In genomic region chr16:88899901-88900648, GRCh38 we compare ENCODE assay signal across 18 cellular contexts. TPM values are rescaled to one million over a fixed set of nuclear protein-coding genes. Genes with fewer than 3 reads are reported as not detected.
A peak's percentile ranks its signal among the peaks of the same experiment; 100 is the strongest.
DNase-seq lines count a peak whose midpoint lies in the region; ATAC-seq, FAIRE-seq and TF ChIP-seq lines count a peak whose summit lies in the region.
"Had no signal": no experiment of that assay in that cellular context is flagged by ENCODE, and none has a peak within 500 bp of the region (broad histone marks: within the 10 kb centered on the region; RNA-seq: fewer than 3 reads in every experiment).

No MANE protein-coding gene starts in this region.

- H2AK5ac ChIP-seq in H9 (ENCODE audit: insufficient read length, low read length) (no peak overlapping the region), H1 (ENCODE audit: low read depth, low read length) (no peak overlapping the region)

- H3K23me2 ChIP-seq in H9 (ENCODE audit: insufficient read length, low read depth, low read length, poor library complexity, severe bottlenecking) (no peaks in the 10 kb centered on the region), H1 (ENCODE audit: low read depth, low read length) (no peaks in the 10 kb centered on the region)

- ATAC-seq in upper lobe of left lung (ENCODE audit: low FRiP score in 2 of 2), result no peak

- DNase-seq in H9 (no peak), H1 (ENCODE audit: low read depth in 1 of 2, low spot score in 2 of 2) (no peak), upper lobe of left lung (no peak), middle frontal gyrus (ENCODE audit: extremely low spot score, low spot score) (no peak), Caco-2 (no peak), stomach (no peak)
- DNase-seq: ACHN; CD4-positive, alpha-beta memory T cell; DND-41; GF-D8 had no signal

- H3K23ac ChIP-seq in H9 (ENCODE audit: insufficient read length, low read depth, low read length), result no peak overlapping the region
- H3K23ac ChIP-seq in H1 (ENCODE audit: insufficient read length), result no peak overlapping the region

- no peak overlapping the region for H4K8ac ChIP-seq in H9 (replicated peaks; ENCODE audit: insufficient read length, low read depth, low read length)
- H4K8ac ChIP-seq in H1 (ENCODE audit: extremely low read depth, insufficient read depth, low read length), result peak overlapping the region; percentile 11

- H4K5ac ChIP-seq in H9 (ENCODE audit: insufficient read length, low read depth, low read length) (no peak overlapping the region), H1 (ENCODE audit: insufficient read length, low read depth, low read length) (no peak overlapping the region)

- H4K91ac ChIP-seq in H9 (ENCODE audit: insufficient read length, low read depth, low read length) (no peak overlapping the region), H1 (replicated peaks; ENCODE audit: insufficient read length, low read length) (no peak overlapping the region)

- H3K36me3 Mint-ChIP-seq in H9 (ENCODE audit: insufficient read depth in 1 of 3, low read depth in 3 of 3) (no peaks in the 10 kb centered on the region), Caco-2 (ENCODE audit: insufficient read depth, unreplicated experiment) (no peaks in the 10 kb centered on the region)
- H3K36me3 Mint-ChIP-seq: CD4-positive, alpha-beta memory T cell; IgD-negative memory B cell had no signal

- H3K79me2 ChIP-seq in H9 (ENCODE audit: insufficient read depth, low read length) (no peaks in the 10 kb centered on the region), H1 (ENCODE audit: control insufficient read depth in 1 of 2, insufficient read depth in 2 of 2, low read length in 2 of 2) (no peaks in the 10 kb centered on the region)

- peaks cover 100% of the 10 kb centered on the region for H4K20me1 ChIP-seq in BLaER1
- H4K20me1 ChIP-seq in H9 (ENCODE audit: control insufficient read depth, insufficient read depth, insufficient read length), result no peaks in the 10 kb centered on the region
- no peaks in the 10 kb centered on the region for H4K20me1 ChIP-seq in H1 (replicated peaks in 1 of 2; ENCODE audit: control insufficient read depth in 1 of 2, insufficient read depth in 2 of 2, low read length in 2 of 2)

- no peak overlapping the region for H2BK12ac ChIP-seq in H9 (ENCODE audit: insufficient read length, low read depth, low read length)
- H2BK12ac ChIP-seq in H1 (ENCODE audit: low read depth, low read length), result no peak overlapping the region

- H3K79me1 ChIP-seq in H9 (ENCODE audit: insufficient read depth, low read depth, low read length, poor library complexity, severe bottlenecking), result no peaks in the 10 kb centered on the region
- H3K79me1 ChIP-seq in H1 (ENCODE audit: low read depth, low read length), result no peaks in the 10 kb centered on the region

- no peak for TF ChIP-seq RAD21 in H1 (IDR thresholded peaks at IDR 0.05 in 1 of 2, conservative IDR thresholded peaks at IDR 0.05 in 1 of 2; ENCODE audit: low read depth in 2 of 2, low read length in 2 of 2)

- intact Hi-C loops in Caco-2 (cut with micrococcal nuclease; ENCODE audit: unreplicated experiment), result no loop called here
- intact Hi-C loops in stomach (cut with DNase I; ENCODE audit: low total_unique reads), result no loop called here

- H3K27ac ChIP-seq in BLaER1 (no peak overlapping the region), H9 (ENCODE audit: insufficient read length, low read depth, low read length) (no peak overlapping the region), H1 (ENCODE audit: low read depth, low read length) (no peak overlapping the region), upper lobe of left lung (peak overlapping the region; percentile 53 to 80 (median 76)), stomach (no peak overlapping the region)
- H3K27ac ChIP-seq: C4-2B, KMS-11 had no signal

- H3K4me1 ChIP-seq in BLaER1 (peaks cover 99% of the 10 kb centered on the region), H9 (ENCODE audit: insufficient read depth, low read length) (no peaks in the 10 kb centered on the region), H1 (replicated peaks in 1 of 4; ENCODE audit: control insufficient read depth in 3 of 4, insufficient read depth in 4 of 4, low read length in 3 of 4) (peaks cover 0 to 5% (median under 1%) of the 10 kb centered on the region in 4 experiments; a peak in 2 of 7 replicates), upper lobe of left lung (peaks cover 7 to 15% (median 11%) of the 10 kb centered on the region in 4 donors), Caco-2 (no peaks in the 10 kb centered on the region), stomach (no peaks in the 10 kb centered on the region)

- no CpG with 5 or more reads among the region's 41 CpGs for WGBS in H9 (ENCODE audit: extremely low coverage, insufficient read length, low lambda C conversion rate)
- WGBS in H1 (ENCODE audit: extremely low coverage in 1 of 2, insufficient coverage in 1 of 2, insufficient read length in 1 of 2, insufficient replicate concordance in 2 of 2, low coverage in 1 of 2, low lambda C conversion rate in 2 of 2, missing lambda C conversion rate in 1 of 2), 2 experiments, result 86% methylated on average over 32 of the region's 41 CpGs; no CpG with 5 or more reads in 1 of the 2 experiments
- WGBS in upper lobe of left lung, 2 donors, result 73 to 85% methylated on average over 17 to 34 of the region's 41 CpGs
- 87 to 91% (median 87%) methylated on average over 25 to 41 of the region's 41 CpGs for WGBS in stomach, 5 donors

- H2AFZ ChIP-seq in H9 (ENCODE audit: low read length) (no peak overlapping the region), H1 (ENCODE audit: low read length) (no peak overlapping the region)

- H3K9me3 Mint-ChIP-seq in H9 (no peaks in the 10 kb centered on the region), Caco-2 (ENCODE audit: unreplicated experiment) (no peaks in the 10 kb centered on the region)
- H3K9me3 Mint-ChIP-seq: CD4-positive, alpha-beta memory T cell; IgD-negative memory B cell had no signal

- no peak overlapping the region for H3K4ac ChIP-seq in H9 (ENCODE audit: low read depth, low read length)
- H3K4ac ChIP-seq in H1 (replicated peaks; ENCODE audit: insufficient read length, low read depth, low read length), result no peak overlapping the region

- FAIRE-seq in H1 (lab: Jason Lieb, UNC), result no peak
- FAIRE-seq: D721Med, H54 had no signal

- TF ChIP-seq CTCF in H9 (conservative IDR thresholded peaks at IDR 0.05), result no peak
- TF ChIP-seq CTCF in H1 (IDR thresholded peaks at IDR 0.05; ENCODE audit: control extremely low read depth in 1 of 3, insufficient read depth in 1 of 3, low read depth in 1 of 3, low read length in 3 of 3), result no peak
- TF ChIP-seq CTCF in upper lobe of left lung (IDR thresholded peaks at IDR 0.05), result no peak
- no peak for TF ChIP-seq CTCF in Caco-2 (IDR thresholded peaks at IDR 0.05; ENCODE audit: insufficient read depth in 1 of 2, low read depth in 1 of 2, low read length in 1 of 2, severe bottlenecking in 1 of 2, unreplicated experiment in 1 of 2)
- no peak for TF ChIP-seq CTCF in stomach (IDR thresholded peaks at IDR 0.05)

- H3K14ac ChIP-seq in H9 (ENCODE audit: insufficient read depth, low read length) (peak overlapping the region; percentile 16; the same call in 1 of the 2 replicates), H1 (ENCODE audit: insufficient read length) (no peak overlapping the region)

- H3K27ac Mint-ChIP-seq in H9 (no peak overlapping the region), Caco-2 (ENCODE audit: unreplicated experiment) (no peak overlapping the region)
- H3K27ac Mint-ChIP-seq: CD4-positive, alpha-beta memory T cell; IgD-negative memory B cell had no signal

- TF ChIP-seq EP300 in H1 (IDR thresholded peaks at IDR 0.05; ENCODE audit: borderline replicate concordance in 1 of 2, low read depth in 2 of 2, low read length in 2 of 2), result no peak
- TF ChIP-seq EP300 in upper lobe of left lung (IDR thresholded peaks at IDR 0.05), result no peak
- TF ChIP-seq EP300 in stomach (IDR thresholded peaks at IDR 0.05), result no peak

- H2BK15ac ChIP-seq in H9 (ENCODE audit: low read depth, low read length) (no peak overlapping the region), H1 (ENCODE audit: low read length) (no peak overlapping the region)

- H3K9me3 ChIP-seq in BLaER1 (no peaks in the 10 kb centered on the region), H9 (ENCODE audit: control insufficient read depth, low read depth, low read length) (no peaks in the 10 kb centered on the region), H1 (ENCODE audit: insufficient read depth in 2 of 2, low read depth in 1 of 2, low read length in 1 of 2) (no peaks in the 10 kb centered on the region), upper lobe of left lung (no peaks in the 10 kb centered on the region), Caco-2 (no peaks in the 10 kb centered on the region), stomach (no peaks in the 10 kb centered on the region)

- BruUV-seq in Caco-2 (replicated peaks; lab: Mats Ljungman, UMichigan), result no TSS peak

- CTCF ChIA-PET in H1 (lab: Charles Lee; ENCODE audit: partially characterized antibody), result interaction anchor here (0.9 to 1.1 kb wide), 2 partner anchors 12 to 125 kb away, joined by 3 read pairs; no protein-coding TSS in a partner anchor
- CTCF ChIA-PET in Caco-2 (lab: Charles Lee), result interaction anchor here (0.5 to 1.5 kb wide), 3 partner anchors 20 to 225 kb away, joined by 3 read pairs; no protein-coding TSS in a partner anchor

- H3K4me2 ChIP-seq in BLaER1 (peak overlapping the region; percentile 86), H9 (ENCODE audit: insufficient read depth, insufficient read length, low read length) (no peak overlapping the region), H1 (ENCODE audit: insufficient read depth in 1 of 2, low read depth in 2 of 2, low read length in 2 of 2) (no peak overlapping the region)
- H3K4me2 ChIP-seq: KMS-11 had no signal

- H2BK5ac ChIP-seq in H9 (ENCODE audit: insufficient read length, low read length) (no peak overlapping the region), H1 (ENCODE audit: low read depth, low read length) (no peak overlapping the region)

- H3K4me3 ChIP-seq in BLaER1 (0 out of 2 replicates have a peak overlapping the region, but pooled peaks have one; percentile 16), H1 (ENCODE audit: extremely low read depth in 1 of 4, insufficient read depth in 2 of 4, low read depth in 3 of 4, low read length in 4 of 4) (no peak overlapping the region), upper lobe of left lung (no peak overlapping the region), Caco-2 (ENCODE audit: low read depth, low read length) (no peak overlapping the region), stomach (no peak overlapping the region)

- POLR2A ChIA-PET in H1 (lab: Charles Lee; ENCODE audit: partially characterized antibody), result interaction anchor here (3.0 kb wide), 1 partner anchor 8 kb away, joined by 8 read pairs; no protein-coding TSS in a partner anchor
- POLR2A ChIA-PET in Caco-2 (lab: Charles Lee), result no interaction called here

- H3K56ac ChIP-seq in H9 (ENCODE audit: insufficient read length, low read depth, low read length) (no peak overlapping the region), H1 (replicated peaks; ENCODE audit: insufficient read length, low read depth, low read length) (no peak overlapping the region)

- H2BK20ac ChIP-seq in H9 (ENCODE audit: low read depth, low read length, poor library complexity, severe bottlenecking), result no peak overlapping the region
- no peak overlapping the region for H2BK20ac ChIP-seq in H1 (ENCODE audit: low read length)

- H3K18ac ChIP-seq in H9 (ENCODE audit: insufficient read length, low read depth, low read length), result no peak overlapping the region
- H3K18ac ChIP-seq in H1 (ENCODE audit: extremely low read depth, low read length), result no peak overlapping the region

- H3K27me3 Mint-ChIP-seq in H9 (ENCODE audit: low read depth) (no peaks in the 10 kb centered on the region), Caco-2 (ENCODE audit: insufficient read depth, unreplicated experiment) (peaks cover 4% of the 10 kb centered on the region)
- H3K27me3 Mint-ChIP-seq: CD4-positive, alpha-beta memory T cell; IgD-negative memory B cell had no signal

- H3K4me1 Mint-ChIP-seq in H9, result peaks cover under 1 to 4% of the 10 kb centered on the region in 2 experiments; a peak in 3 of 4 replicates
- H3K4me1 Mint-ChIP-seq in Caco-2 (ENCODE audit: low read depth, unreplicated experiment), result no peaks in the 10 kb centered on the region
- H3K4me1 Mint-ChIP-seq: CD4-positive, alpha-beta memory T cell had no signal

- H3T11ph ChIP-seq in H9 (ENCODE audit: low read length), result no peak overlapping the region

- H3K27me3 ChIP-seq in BLaER1 (peaks cover 4% of the 10 kb centered on the region; the same call in 1 of the 2 replicates), H9 (ENCODE audit: insufficient read depth, low read length) (no peaks in the 10 kb centered on the region), H1 (replicated peaks in 1 of 4; ENCODE audit: control insufficient read depth in 3 of 4, extremely low read depth in 1 of 4, insufficient read depth in 3 of 4, low read length in 3 of 4) (no peaks in the 10 kb centered on the region), upper lobe of left lung (no peaks in the 10 kb centered on the region), Caco-2 (replicated peaks; ENCODE audit: control insufficient read depth, insufficient read depth, low read length) (no peaks in the 10 kb centered on the region), stomach (no peaks in the 10 kb centered on the region)

- no peak for TF ChIP-seq POLR2A in H1 (IDR thresholded peaks at IDR 0.05; ENCODE audit: control extremely low read depth in 1 of 2, low read depth in 2 of 2, low read length in 2 of 2)
- no peak for TF ChIP-seq POLR2A in upper lobe of left lung (IDR thresholded peaks at IDR 0.05)
- TF ChIP-seq POLR2A in stomach (IDR thresholded peaks at IDR 0.05), result no peak

- H3K9ac ChIP-seq in BLaER1, result peak overlapping the region; percentile 57; the same call in 1 of the 2 replicates
- H3K9ac ChIP-seq in H9 (ENCODE audit: extremely low read depth, insufficient read length, low read length), result no peak overlapping the region
- no peak overlapping the region for H3K9ac ChIP-seq in H1 (replicated peaks in 1 of 4; ENCODE audit: extremely low read depth in 1 of 4, low read depth in 3 of 4, low read length in 3 of 4)
- H3K9ac ChIP-seq: KMS-11 had no signal

- no peak overlapping the region for H2BK120ac ChIP-seq in H9 (ENCODE audit: low read depth, low read length, poor library complexity, severe bottlenecking)
- no peak overlapping the region for H2BK120ac ChIP-seq in H1 (replicated peaks; ENCODE audit: low read depth, low read length)

- H3K36me3 ChIP-seq in BLaER1 (peaks cover 56% of the 10 kb centered on the region), H1 (ENCODE audit: control insufficient read depth in 2 of 4, insufficient read depth in 4 of 4, low read length in 3 of 4) (no peaks in the 10 kb centered on the region), upper lobe of left lung (peaks cover 0 to 34% (median 6%) of the 10 kb centered on the region in 4 donors), Caco-2 (ENCODE audit: control insufficient read depth, insufficient read depth, low read length) (no peaks in the 10 kb centered on the region), stomach (peaks cover 0 to 35% (median 32%) of the 10 kb centered on the region in 4 donors)

- H3K4me3 Mint-ChIP-seq in H9 (no peak overlapping the region), Caco-2 (ENCODE audit: unreplicated experiment) (no peak overlapping the region)
- H3K4me3 Mint-ChIP-seq: CD4-positive, alpha-beta memory T cell; IgD-negative memory B cell had no signal

RNA-seq across cellular contexts. Expression of gene PABPN1L, which starts 33.6 kb away (rescaled TPM):
- total RNA-seq in H9 (2021), result not detected in 2 replicates
- total RNA-seq in H1 (2021; fragmentation: NEBNext Ultra II Directional; extraction: Animal tissue kit (Norgen Biotek cat#: 25700)), result not detected in 2 replicates
- polyA plus RNA-seq in H1 (2011; rRNA removed), result not detected in 2 replicates
- not detected for polyA plus RNA-seq in H1 (2011; cell fraction: cytosol; rRNA removed)
- polyA plus RNA-seq in H1 (2011; cell fraction: nucleus; rRNA removed), result 0.20 TPM
- polyA plus RNA-seq in H1 (2012, experiment 1 of 2), result 0.17 TPM in 1 of 4 replicates, not detected in the others
- not detected for polyA plus RNA-seq in H1 (2012, experiment 2 of 2)
- polyA plus RNA-seq in H1 (2013, experiment 1 of 2), result not detected
- not detected for polyA plus RNA-seq in H1 (2013, experiment 2 of 2)
- polyA minus RNA-seq in H1 (2011; rRNA and poly(A)+ RNA removed), result not detected in 2 replicates
- not detected for polyA minus RNA-seq in H1 (2011; cell fraction: cytosol; rRNA and poly(A)+ RNA removed)
- not detected for polyA minus RNA-seq in H1 (2011; cell fraction: nucleus; rRNA and poly(A)+ RNA removed)
- total RNA-seq in upper lobe of left lung, result under 1 TPM in 1 of 6 donors, not detected in 5; 0.20 TPM
- not detected in 2 replicates for total RNA-seq in Caco-2 (2022)
- not detected for total RNA-seq in stomach
- polyA plus RNA-seq in stomach, result under 1 TPM in 1 of 3 donors, not detected in 2; 0.15 TPM
- total RNA-seq: A172; CD4-positive, alpha-beta memory T cell; HT-29 had no signal
- polyA plus RNA-seq: CD4-positive, alpha-beta memory T cell; IgD-negative memory B cell had no signal

RNA-seq across cellular contexts. Expression of gene TRAPPC2L, which starts 43.1 kb away (rescaled TPM):
- total RNA-seq in H9 (2021) (90.3 and 102 TPM in 2 replicates), upper lobe of left lung (10 to 100 TPM; 10.9 to 62.5 (median 32.4) TPM), Caco-2 (2022) (179 and 181 TPM in 2 replicates), stomach (10 to 100 TPM in 3 of 5 donors, 1 to 10 TPM in 2; 2.9 to 31.4 (median 25.2) TPM)
- total RNA-seq in H1 (2021; fragmentation: NEBNext Ultra II Directional; extraction: Animal tissue kit (Norgen Biotek cat#: 25700)), result 94.0 and 98.7 TPM in 2 replicates
- polyA plus RNA-seq in H1 (2011; rRNA removed) (113 and 133 TPM in 2 replicates), stomach (100 to 1,000 TPM in 1 of 3 donors, 10 to 100 TPM in 2; 57.6 to 107 (median 91.4) TPM)
- polyA plus RNA-seq in H1 (2011; cell fraction: cytosol; rRNA removed), result 98.2 TPM
- 131 TPM for polyA plus RNA-seq in H1 (2011; cell fraction: nucleus; rRNA removed)
- polyA plus RNA-seq in H1 (2012, experiment 1 of 2), result 129 to 276 TPM (median 222 TPM) in 4 replicates
- 213 TPM for polyA plus RNA-seq in H1 (2012, experiment 2 of 2)
- polyA plus RNA-seq in H1 (2013, experiment 1 of 2), result 84.6 TPM
- polyA plus RNA-seq in H1 (2013, experiment 2 of 2), result 84.6 TPM
- polyA minus RNA-seq in H1 (2011; rRNA and poly(A)+ RNA removed), result 61.8 and 63.2 TPM in 2 replicates
- 31.9 TPM for polyA minus RNA-seq in H1 (2011; cell fraction: cytosol; rRNA and poly(A)+ RNA removed)
- 47.8 TPM for polyA minus RNA-seq in H1 (2011; cell fraction: nucleus; rRNA and poly(A)+ RNA removed)

RNA-seq across cellular contexts. Expression of gene GALNS, which starts 43.3 kb away (rescaled TPM):
- total RNA-seq in H9 (2021) (20.0 and 20.3 TPM in 2 replicates), upper lobe of left lung (100 to 1,000 TPM in 1 of 6 donors, 10 to 100 TPM in 5; 24.8 to 140 (median 45.6) TPM), Caco-2 (2022) (55.3 and 57.8 TPM in 2 replicates), stomach (100 to 1,000 TPM in 1 of 5 donors, 10 to 100 TPM in 4; 16.2 to 110 (median 51.9) TPM)
- total RNA-seq in H1 (2021; fragmentation: NEBNext Ultra II Directional; extraction: Animal tissue kit (Norgen Biotek cat#: 25700)), result 17.8 and 22.4 TPM in 2 replicates
- polyA plus RNA-seq in H1 (2011; rRNA removed) (8.9 and 12.7 TPM in 2 replicates), stomach (10 to 100 TPM in 2 of 3 donors, 1 to 10 TPM in 1; 8.6 to 16.6 (median 11.5) TPM)
- 9.8 TPM for polyA plus RNA-seq in H1 (2011; cell fraction: cytosol; rRNA removed)
- polyA plus RNA-seq in H1 (2011; cell fraction: nucleus; rRNA removed), result 28.1 TPM
- polyA plus RNA-seq in H1 (2012, experiment 1 of 2), result 15.7 to 17.2 TPM (median 16.7 TPM) in 4 replicates
- 11.6 TPM for polyA plus RNA-seq in H1 (2012, experiment 2 of 2)
- polyA plus RNA-seq in H1 (2013, experiment 1 of 2), result 14.6 TPM
- 15.0 TPM for polyA plus RNA-seq in H1 (2013, experiment 2 of 2)
- 7.5 and 10.5 TPM in 2 replicates for polyA minus RNA-seq in H1 (2011; rRNA and poly(A)+ RNA removed)
- polyA minus RNA-seq in H1 (2011; cell fraction: cytosol; rRNA and poly(A)+ RNA removed), result 10.6 TPM
- polyA minus RNA-seq in H1 (2011; cell fraction: nucleus; rRNA and poly(A)+ RNA removed), result 22.3 TPM

Comparison
In these comparisons a context has a peak if more than half of its experiments do, and no peak if none do; other contexts are left out.
1. H3K27ac ChIP-seq: peak in upper lobe of left lung (4 of 4); none in BLaER1 (single experiment), H9 (single experiment), H1 (single experiment) and stomach (0 of 5).